19 cellular contexts compared by ENCODE assay signal in genomic region chr10:44668336-44668735, GRCh38.
DNase-seq lines count a peak whose midpoint lies in the region.
"Had no signal": no experiment of that assay in that cellular context is flagged by ENCODE, and none has a peak within 500 bp of the region (broad histone marks: within the 10 kb centered on the region; RNA-seq: fewer than 3 reads in every experiment).

No MANE protein-coding gene starts in this region.

- no peak overlapping the region for H3K4me3 Mint-ChIP-seq in activated T-cell treated with anti-CD3 and anti-CD28 coated beads, Interleukin-2, amount 50 U/mL, for 24 hours
- H3K4me3 Mint-ChIP-seq: CD14-positive monocyte; CD4-positive, alpha-beta T cell; CD8-positive, alpha-beta memory T cell; HFFc6 had no signal

- no peak overlapping the region for H3K27ac Mint-ChIP-seq in activated T-cell treated with anti-CD3 and anti-CD28 coated beads, Interleukin-2, amount 50 U/mL, for 24 hours
- H3K27ac Mint-ChIP-seq: CD14-positive monocyte; CD4-positive, alpha-beta T cell; CD8-positive, alpha-beta memory T cell; HFFc6 had no signal

- H3K4me1 Mint-ChIP-seq in activated T-cell treated with anti-CD3 and anti-CD28 coated beads, Interleukin-2, amount 50 U/mL, for 24 hours (ENCODE audit: low read depth) = no peaks in the 10 kb centered on the region
- H3K4me1 Mint-ChIP-seq: CD14-positive monocyte; CD8-positive, alpha-beta memory T cell had no signal

- peak; percentile 55 for DNase-seq in ELF-1 (ENCODE audit: low read depth, low spot score)
- peak; percentile 39 for DNase-seq in NCI-H2029 (lab: John Stamatoyannopoulos, UW)
- DNase-seq in islet precursor cell = peak; percentile 79
- DNase-seq in mesenteric fat pad (ENCODE audit: low spot score) = no peak
- DNase-seq in NCI-H226 = no peak
- no peak for DNase-seq in activated T-cell treated with anti-CD3 and anti-CD28 coated beads, Interleukin-2, amount 50 U/mL, for 24 hours
- DNase-seq: 8988T; ACHN; AML-193; BE2C; CD4-positive, alpha-beta T cell; CD8-positive, alpha-beta memory T cell; DMS 273 treated with DMSO at 0.1 percent for 48 hours; DMS79; EL; GF-D8; GOT3; HFFc6 had no signal

- H3K36me3 Mint-ChIP-seq in activated T-cell treated with anti-CD3 and anti-CD28 coated beads, Interleukin-2, amount 50 U/mL, for 24 hours (ENCODE audit: low read depth) = no peaks in the 10 kb centered on the region
- H3K36me3 Mint-ChIP-seq: CD14-positive monocyte; CD8-positive, alpha-beta memory T cell had no signal

- peaks cover 3% of the 10 kb centered on the region for H3K27me3 Mint-ChIP-seq in activated T-cell treated with anti-CD3 and anti-CD28 coated beads, Interleukin-2, amount 50 U/mL, for 24 hours
- H3K27me3 Mint-ChIP-seq: CD4-positive, alpha-beta T cell had no signal

- no peaks in the 10 kb centered on the region for H3K9me3 Mint-ChIP-seq in activated T-cell treated with anti-CD3 and anti-CD28 coated beads, Interleukin-2, amount 50 U/mL, for 24 hours
- H3K9me3 Mint-ChIP-seq: HFFc6 had no signal

Comparison
In these comparisons a context has a peak if more than half of its experiments do, and no peak if none do; other contexts are left out.
1. DNase-seq: peak in ELF-1 (single experiment), NCI-H2029 (single experiment) and islet precursor cell (single experiment); none in mesenteric fat pad (single experiment), NCI-H226 (single experiment) and activated T-cell treated with anti-CD3 and anti-CD28 coated beads, Interleukin-2, amount 50 U/mL, for 24 hours (single experiment).